ENCODE assay signal across 9 cellular contexts in genomic region chr5:124929000-124929399, GRCh38.
"Had no signal": no experiment of that assay in that cellular context is flagged by ENCODE, and none has a peak within 500 bp of the region (broad histone marks: within the 10 kb centered on the region; RNA-seq: fewer than 3 reads in every experiment).

No MANE protein-coding gene starts in this region.

- H3K9me3 Mint-ChIP-seq: IgD-negative memory B cell had no signal

- H3K27ac ChIP-seq: GM23248, HL-60 had no signal

- H3K27ac Mint-ChIP-seq: H9 had no signal

- H3K27me3 Mint-ChIP-seq: IgD-negative memory B cell had no signal

- H3K4me3 ChIP-seq: GM23248 had no signal

- H3K4me3 Mint-ChIP-seq: H9, IgD-negative memory B cell had no signal

- ATAC-seq: HepG2 had no signal

- H3K9ac ChIP-seq: GM23248 had no signal

- FAIRE-seq: H54, HepG2 had no signal

- H2AFZ ChIP-seq: GM23248 had no signal

- DNase-seq: GM23248, GOT3, H9, HCEC 1CT, KBM-7 had no signal
